11 cellular contexts compared by ENCODE assay signal in the genomic region with DNA sequence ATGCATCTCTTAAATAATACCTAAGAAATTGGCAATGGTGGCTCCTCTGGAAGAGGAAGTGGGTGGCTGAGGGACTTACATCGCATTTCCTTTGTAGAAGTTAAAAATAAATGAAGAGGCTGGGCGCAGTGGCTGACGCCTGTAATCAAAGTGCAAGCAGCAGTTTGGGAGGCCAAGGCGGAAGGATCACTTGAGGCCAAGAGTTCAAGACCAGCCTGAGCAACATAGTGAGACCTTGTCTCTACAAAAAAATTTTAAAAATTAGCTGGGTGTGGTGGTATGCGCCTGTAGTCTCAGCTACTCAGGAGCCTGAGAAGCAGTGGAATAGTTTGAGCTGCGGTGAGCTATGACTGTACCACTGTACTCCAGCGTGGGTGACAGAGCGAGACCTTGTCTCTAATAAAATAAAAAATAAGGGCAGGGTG. TPM values are rescaled to one million over a fixed set of nuclear protein-coding genes. Genes with fewer than 3 reads are reported as not detected.
DNase-seq lines count a peak whose midpoint lies in the region; ATAC-seq and TF ChIP-seq lines count a peak whose summit lies in the region.
"Had no signal": no experiment of that assay in that cellular context is flagged by ENCODE, and none has a peak within 500 bp of the region (broad histone marks: within the 10 kb centered on the region; RNA-seq: fewer than 3 reads in every experiment).

No MANE protein-coding gene starts in this region.

- no peak overlapping the region for H3K9ac ChIP-seq in DND-41 (ENCODE audit: low read depth, low read length)
- no peak overlapping the region; the same call in 1 of the 2 replicates for H3K9ac ChIP-seq in OCI-LY3 (ENCODE audit: low read length)

- no peaks in the 10 kb centered on the region for H3K27me3 Mint-ChIP-seq in activated T-helper 1 cell treated with anti-CD3 and anti-CD28 coated beads, Interleukin-12 subunit alpha, Interleukin-12 subunit beta, Interleukin-2, Interleukin-4 antibody, amounts not matched to agents 30 ng/mL and 10 ng/mL and 1 ng/mL, durations not matched to agents 14 hours and 24 hours and 36 hours (ENCODE audit: insufficient read depth)
- no peaks in the 10 kb centered on the region for H3K27me3 Mint-ChIP-seq in naive thymus-derived CD4-positive, alpha-beta T cell
- H3K27me3 Mint-ChIP-seq in endothelial cell (ENCODE audit: unreplicated experiment), result peaks cover 3% of the 10 kb centered on the region

- H3K9me3 Mint-ChIP-seq in activated T-helper 1 cell treated with anti-CD3 and anti-CD28 coated beads, Interleukin-12 subunit alpha, Interleukin-12 subunit beta, Interleukin-2, Interleukin-4 antibody, amounts not matched to agents 30 ng/mL and 10 ng/mL and 1 ng/mL, durations not matched to agents 14 hours and 24 hours and 36 hours, result no peaks in the 10 kb centered on the region
- H3K9me3 Mint-ChIP-seq in naive thymus-derived CD4-positive, alpha-beta T cell, result no peaks in the 10 kb centered on the region
- no peaks in the 10 kb centered on the region for H3K9me3 Mint-ChIP-seq in endothelial cell (ENCODE audit: unreplicated experiment)

- ATAC-seq in DND-41 (ENCODE audit: insufficient read depth, low read depth), result no peak
- ATAC-seq in naive thymus-derived CD4-positive, alpha-beta T cell, result peak; percentile 45
- ATAC-seq in GM19397 (IDR thresholded peaks at IDR 0.05; ENCODE audit: unreplicated experiment), result no peak
- no peak for ATAC-seq in HG03108 (IDR thresholded peaks at IDR 0.05; ENCODE audit: unreplicated experiment)

- peak; percentile 16 for DNase-seq in DND-41
- DNase-seq in activated T-helper 1 cell treated with anti-CD3 and anti-CD28 coated beads, Interleukin-12 subunit alpha, Interleukin-12 subunit beta, Interleukin-2, Interleukin-4 antibody, amounts not matched to agents 30 ng/mL and 10 ng/mL and 1 ng/mL, durations not matched to agents 14 hours and 24 hours and 36 hours (ENCODE audit: low spot score), result peak; percentile 47
- DNase-seq in naive thymus-derived CD4-positive, alpha-beta T cell, result peak in 7 of 9 donors; percentile 19 to 72 (median 60)
- no peak for DNase-seq in NCI-H2107 treated with DMSO at 0.1 percent for 48 hours (lab: John Stamatoyannopoulos, UW; ENCODE audit: unreplicated experiment)
- no peak for DNase-seq in endothelial cell (ENCODE audit: low spot score)
- DNase-seq: EL, NCI-H1694 had no signal

- no peak overlapping the region for H3K4me2 ChIP-seq in DND-41 (ENCODE audit: insufficient read depth, low read length)
- H3K4me2 ChIP-seq in OCI-LY3 (ENCODE audit: low read length), result no peak overlapping the region

- H3K9me3 ChIP-seq in DND-41 (ENCODE audit: insufficient read depth, low read length, severe bottlenecking) (no peaks in the 10 kb centered on the region), OCI-LY3 (ENCODE audit: insufficient read depth, low read length) (no peaks in the 10 kb centered on the region)
- no peaks in the 10 kb centered on the region for H3K9me3 ChIP-seq in naive thymus-derived CD4-positive, alpha-beta T cell (ENCODE audit: control insufficient read depth in 2 of 3, low read length in 3 of 3)
- H3K9me3 ChIP-seq: prostate gland had no signal

- H3K36me3 ChIP-seq in DND-41 (ENCODE audit: insufficient read depth, low read length), result no peaks in the 10 kb centered on the region
- no peaks in the 10 kb centered on the region for H3K36me3 ChIP-seq in OCI-LY3 (replicated peaks; ENCODE audit: low read depth, low read length)
- H3K36me3 ChIP-seq in naive thymus-derived CD4-positive, alpha-beta T cell (ENCODE audit: control insufficient read depth in 2 of 3, insufficient read depth in 3 of 3, low read length in 3 of 3), result no peaks in the 10 kb centered on the region
- H3K36me3 ChIP-seq: prostate gland had no signal

- no peak overlapping the region for H3K4me3 ChIP-seq in DND-41 (ENCODE audit: low read depth in 1 of 2, low read length in 2 of 2)
- no peak overlapping the region for H3K4me3 ChIP-seq in OCI-LY3 (ENCODE audit: low read length)
- no peak overlapping the region for H3K4me3 ChIP-seq in naive thymus-derived CD4-positive, alpha-beta T cell (ENCODE audit: low read length)
- H3K4me3 ChIP-seq: prostate gland had no signal

- POLR2A ChIA-PET in naive thymus-derived CD4-positive, alpha-beta T cell (lab: Charles Lee), result interaction anchor here (1.4 to 5.2 kb wide), 2 partner anchors 13 to 133 kb away, joined by 5 to 39 read pairs; a partner anchor contains a TSS

- peaks cover 57% of the 10 kb centered on the region for H3K4me1 Mint-ChIP-seq in activated T-helper 1 cell treated with anti-CD3 and anti-CD28 coated beads, Interleukin-12 subunit alpha, Interleukin-12 subunit beta, Interleukin-2, Interleukin-4 antibody, amounts not matched to agents 30 ng/mL and 10 ng/mL and 1 ng/mL, durations not matched to agents 14 hours and 24 hours and 36 hours (ENCODE audit: low read depth)
- H3K4me1 Mint-ChIP-seq in naive thymus-derived CD4-positive, alpha-beta T cell, result peaks cover 25 to 75% (median 49%) of the 10 kb centered on the region in 7 donors
- peaks cover 15% of the 10 kb centered on the region for H3K4me1 Mint-ChIP-seq in endothelial cell (ENCODE audit: unreplicated experiment)

- peak overlapping the region; percentile 81 for H3K27ac Mint-ChIP-seq in activated T-helper 1 cell treated with anti-CD3 and anti-CD28 coated beads, Interleukin-12 subunit alpha, Interleukin-12 subunit beta, Interleukin-2, Interleukin-4 antibody, amounts not matched to agents 30 ng/mL and 10 ng/mL and 1 ng/mL, durations not matched to agents 14 hours and 24 hours and 36 hours
- H3K27ac Mint-ChIP-seq in naive thymus-derived CD4-positive, alpha-beta T cell, result peak overlapping the region; percentile 80 to 97 (median 91)
- H3K27ac Mint-ChIP-seq in endothelial cell (ENCODE audit: unreplicated experiment), result no peak overlapping the region

- peaks cover 6% of the 10 kb centered on the region for H3K36me3 Mint-ChIP-seq in activated T-helper 1 cell treated with anti-CD3 and anti-CD28 coated beads, Interleukin-12 subunit alpha, Interleukin-12 subunit beta, Interleukin-2, Interleukin-4 antibody, amounts not matched to agents 30 ng/mL and 10 ng/mL and 1 ng/mL, durations not matched to agents 14 hours and 24 hours and 36 hours (ENCODE audit: low read depth)
- peaks cover 0 to 6% (median 0%) of the 10 kb centered on the region in 5 donors for H3K36me3 Mint-ChIP-seq in naive thymus-derived CD4-positive, alpha-beta T cell
- no peaks in the 10 kb centered on the region for H3K36me3 Mint-ChIP-seq in endothelial cell (ENCODE audit: low read depth, unreplicated experiment)

- H3K27me3 ChIP-seq in DND-41 (ENCODE audit: insufficient read depth, low read length, poor library complexity), result no peaks in the 10 kb centered on the region
- no peaks in the 10 kb centered on the region for H3K27me3 ChIP-seq in OCI-LY3 (ENCODE audit: low read depth, low read length)
- H3K27me3 ChIP-seq in naive thymus-derived CD4-positive, alpha-beta T cell (ENCODE audit: control insufficient read depth in 2 of 2, insufficient read depth in 2 of 2, low read length in 2 of 2), result no peaks in the 10 kb centered on the region

- CTCF ChIA-PET in naive thymus-derived CD4-positive, alpha-beta T cell (lab: Charles Lee), result no interaction called here

- H4K20me1 ChIP-seq in DND-41 (ENCODE audit: insufficient read depth, low read length) (no peaks in the 10 kb centered on the region), OCI-LY3 (ENCODE audit: insufficient read depth, low read length) (no peaks in the 10 kb centered on the region)

- H3K79me2 ChIP-seq in DND-41 (ENCODE audit: insufficient read depth, low read length) (no peaks in the 10 kb centered on the region), OCI-LY3 (ENCODE audit: low read length) (peaks cover 5% of the 10 kb centered on the region; the same call in 1 of the 2 replicates)

- TF ChIP-seq CTCF in DND-41 (IDR thresholded peaks at IDR 0.05; ENCODE audit: borderline replicate concordance, extremely low read depth, low read length, poor library complexity, severe bottlenecking) (no peak), OCI-LY3 (IDR thresholded peaks at IDR 0.05; ENCODE audit: low read depth, low read length) (no peak), endothelial cell (IDR thresholded peaks at IDR 0.05; ENCODE audit: unreplicated experiment) (no peak)

- H3K27ac ChIP-seq in DND-41 (ENCODE audit: low read length), result no peak overlapping the region
- H3K27ac ChIP-seq in OCI-LY3 (ENCODE audit: low read length), result peak overlapping the region; percentile 96
- peak overlapping the region; percentile 18 for H3K27ac ChIP-seq in naive thymus-derived CD4-positive, alpha-beta T cell (ENCODE audit: low read depth, low read length)
- H3K27ac ChIP-seq: prostate gland had no signal

- no peak overlapping the region for H3K4me3 Mint-ChIP-seq in activated T-helper 1 cell treated with anti-CD3 and anti-CD28 coated beads, Interleukin-12 subunit alpha, Interleukin-12 subunit beta, Interleukin-2, Interleukin-4 antibody, amounts not matched to agents 30 ng/mL and 10 ng/mL and 1 ng/mL, durations not matched to agents 14 hours and 24 hours and 36 hours
- peak overlapping the region in 9 of 10 donors; percentile 28 to 73 (median 62) for H3K4me3 Mint-ChIP-seq in naive thymus-derived CD4-positive, alpha-beta T cell
- no peak overlapping the region for H3K4me3 Mint-ChIP-seq in endothelial cell (ENCODE audit: unreplicated experiment)

- intact Hi-C loops in activated T-helper 1 cell treated with anti-CD3 and anti-CD28 coated beads, Interleukin-12 subunit alpha, Interleukin-12 subunit beta, Interleukin-2, Interleukin-4 antibody, amounts not matched to agents 30 ng/mL and 10 ng/mL and 1 ng/mL, durations not matched to agents 14 hours and 24 hours and 36 hours (cut with micrococcal nuclease), result no loop called here
- intact Hi-C loops in naive thymus-derived CD4-positive, alpha-beta T cell (cut with micrococcal nuclease), result loop anchor here (5.0 kb wide), 2 partner anchors 72 to 497 kb away; no protein-coding TSS in a partner anchor

- no peak overlapping the region for H2AFZ ChIP-seq in DND-41 (ENCODE audit: low read depth, low read length)
- no peak overlapping the region for H2AFZ ChIP-seq in OCI-LY3 (ENCODE audit: low read depth, low read length)

- H3K4me1 ChIP-seq in DND-41 (ENCODE audit: insufficient read depth, low read length) (peaks cover 6% of the 10 kb centered on the region), OCI-LY3 (ENCODE audit: low read length) (peaks cover 92% of the 10 kb centered on the region)
- peaks cover 20 to 26% of the 10 kb centered on the region in 2 donors for H3K4me1 ChIP-seq in naive thymus-derived CD4-positive, alpha-beta T cell (ENCODE audit: control insufficient read depth in 2 of 2, insufficient read depth in 2 of 2, low read length in 2 of 2)

RNA-seq across cellular contexts. Expression of a gene that starts 12.2 kb away (rescaled TPM):
- 132 and 133 TPM in 2 replicates for total RNA-seq in activated T-helper 1 cell treated with anti-CD3 and anti-CD28 coated beads, Interleukin-12 subunit alpha, Interleukin-12 subunit beta, Interleukin-2, Interleukin-4 antibody, amounts not matched to agents 30 ng/mL and 10 ng/mL and 1 ng/mL, durations not matched to agents 14 hours and 24 hours and 36 hours
- total RNA-seq in naive thymus-derived CD4-positive, alpha-beta T cell, result 100 to 1,000 TPM in 1 of 5 experiments, 10 to 100 TPM in 4; 75.0 to 115 (median 89.2) TPM
- polyA plus RNA-seq in naive thymus-derived CD4-positive, alpha-beta T cell, result 10 to 100 TPM; 20.3 to 28.4 TPM
- total RNA-seq in endothelial cell (ENCODE audit: unreplicated experiment), result 54.8 TPM

Comparison
In these comparisons a context has a peak if more than half of its experiments do, and no peak if none do; other contexts are left out.
1. DNase-seq: peak in DND-41 (single experiment), activated T-helper 1 cell treated with anti-CD3 and anti-CD28 coated beads, Interleukin-12 subunit alpha, Interleukin-12 subunit beta, Interleukin-2, Interleukin-4 antibody, amounts not matched to agents 30 ng/mL and 10 ng/mL and 1 ng/mL, durations not matched to agents 14 hours and 24 hours and 36 hours (single experiment) and naive thymus-derived CD4-positive, alpha-beta T cell (7 of 9); none in NCI-H2107 treated with DMSO at 0.1 percent for 48 hours (single experiment) and endothelial cell (single experiment).
2. H3K4me3 Mint-ChIP-seq: peak in naive thymus-derived CD4-positive, alpha-beta T cell (9 of 10); none in activated T-helper 1 cell treated with anti-CD3 and anti-CD28 coated beads, Interleukin-12 subunit alpha, Interleukin-12 subunit beta, Interleukin-2, Interleukin-4 antibody, amounts not matched to agents 30 ng/mL and 10 ng/mL and 1 ng/mL, durations not matched to agents 14 hours and 24 hours and 36 hours (single experiment) and endothelial cell (single experiment).